In the genomic region with DNA sequence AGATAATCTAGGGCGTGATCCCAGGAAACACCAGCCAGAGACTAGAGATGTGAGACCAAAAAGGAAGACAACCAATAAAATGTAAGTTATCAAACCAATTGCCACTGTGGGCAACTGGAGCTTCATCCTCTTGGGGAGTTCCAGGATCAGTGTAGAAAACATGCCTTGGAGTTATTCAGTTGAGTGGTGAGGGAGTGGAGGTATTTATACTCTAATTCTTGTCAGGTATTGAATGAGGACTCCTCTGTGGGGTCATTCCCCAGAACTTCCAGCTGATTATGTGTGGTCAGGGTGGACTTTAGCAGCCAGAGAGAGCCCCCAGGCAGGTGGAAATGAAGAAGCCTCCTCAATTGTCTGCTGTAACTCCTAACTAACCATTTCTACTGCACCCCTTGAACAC, we compare ENCODE assay signal across 6 cellular contexts.
"Had no signal": no experiment of that assay in that cellular context is flagged by ENCODE, and none has a peak within 500 bp of the region (broad histone marks: within the 10 kb centered on the region; RNA-seq: fewer than 3 reads in every experiment).

No MANE protein-coding gene starts in this region.

- H3K27ac ChIP-seq: HL-60, KMS-11 had no signal

- DNase-seq: IMR-90, KBM-7, KG1 had no signal

- H3K4me3 ChIP-seq: K562 had no signal
